Comparison of ENCODE assay signal across 13 cellular contexts in genomic region chr10:124378271-124378670, GRCh38. TPM values are rescaled to one million over a fixed set of nuclear protein-coding genes. Genes with fewer than 3 reads are reported as not detected.
A peak's percentile ranks its signal among the peaks of the same experiment; 100 is the strongest.
DNase-seq lines count a peak whose midpoint lies in the region; FAIRE-seq and TF ChIP-seq lines count a peak whose summit lies in the region.
"Had no signal": no experiment of that assay in that cellular context is flagged by ENCODE, and none has a peak within 500 bp of the region (broad histone marks: within the 10 kb centered on the region; RNA-seq: fewer than 3 reads in every experiment).

No MANE protein-coding gene starts in this region.

- no peak overlapping the region for H3K4ac ChIP-seq in neuronal stem cell (ENCODE audit: low read length)

- H3K9ac ChIP-seq in KMS-11 (no peak overlapping the region), neuronal stem cell (ENCODE audit: low read depth, low read length, poor library complexity) (no peak overlapping the region)

- no peak overlapping the region for H4K91ac ChIP-seq in neuronal stem cell (ENCODE audit: low read depth, low read length, poor library complexity)

- H3K14ac ChIP-seq in neuronal stem cell (ENCODE audit: low read length): peak overlapping the region; percentile 47

- H3K9me3 ChIP-seq in ascending aorta (no peaks in the 10 kb centered on the region), neuronal stem cell (replicated peaks in 1 of 2; ENCODE audit: control insufficient read depth in 2 of 2, insufficient read depth in 1 of 2, low read depth in 1 of 2, low read length in 2 of 2) (no peaks in the 10 kb centered on the region)
- H3K9me3 ChIP-seq: Caco-2 had no signal

- peak; percentile 30 for DNase-seq in activated effector memory CD4-positive, alpha-beta T cell treated with anti-CD3 and anti-CD28 coated beads, Interleukin-2, amount 50 U/mL, for 16 hours
- DNase-seq in activated effector memory CD4-positive, alpha-beta T cell treated with Interleukin-2 at 50 U/mL for 16 hours: no peak
- DNase-seq in ascending aorta (ENCODE audit: low spot score in 2 of 2) (no peak), neuronal stem cell (ENCODE audit: low spot score) (no peak), HTR-8/SVneo (ENCODE audit: insufficient read length, low spot score) (no peak)
- no peak for DNase-seq in activated CD4-positive, CD25-positive, alpha-beta regulatory T cell treated with anti-CD3 and anti-CD28 coated beads, Interleukin-2, amount 50 U/mL, for 72 hours
- DNase-seq in activated CD4-positive, alpha-beta memory T cell treated with anti-CD3 and anti-CD28 coated beads, Interleukin-2, amount 10 ng/mL, durations not matched to agents 7 days and 5 days: no peak
- DNase-seq: CD8-positive, alpha-beta memory T cell; GF-D8 had no signal

- no peaks in the 10 kb centered on the region for H4K20me1 ChIP-seq in KMS-11 (ENCODE audit: insufficient read depth)

- H2BK5ac ChIP-seq in neuronal stem cell (ENCODE audit: low read length): no peak overlapping the region

- no peaks in the 10 kb centered on the region for H3K79me1 ChIP-seq in neuronal stem cell (ENCODE audit: low read depth, low read length)

- no peak overlapping the region for H2BK15ac ChIP-seq in neuronal stem cell (ENCODE audit: low read length)

- no peaks in the 10 kb centered on the region for H3K4me1 Mint-ChIP-seq in activated CD4-positive, alpha-beta memory T cell treated with anti-CD3 and anti-CD28 coated beads, Interleukin-2, amount 10 ng/mL, durations not matched to agents 7 days and 5 days
- H3K4me1 Mint-ChIP-seq: CD8-positive, alpha-beta memory T cell had no signal

- no peak for FAIRE-seq in HTR-8/SVneo (lab: Jason Lieb, UNC)

- H3K36me3 Mint-ChIP-seq in activated CD4-positive, alpha-beta memory T cell treated with anti-CD3 and anti-CD28 coated beads, Interleukin-2, amount 10 ng/mL, durations not matched to agents 7 days and 5 days (ENCODE audit: low read depth): no peaks in the 10 kb centered on the region
- H3K36me3 Mint-ChIP-seq: CD8-positive, alpha-beta memory T cell had no signal

- no peak overlapping the region for H4K8ac ChIP-seq in neuronal stem cell (ENCODE audit: low read depth, low read length)

- no peak overlapping the region for H3K27ac Mint-ChIP-seq in activated CD4-positive, alpha-beta memory T cell treated with anti-CD3 and anti-CD28 coated beads, Interleukin-2, amount 10 ng/mL, durations not matched to agents 7 days and 5 days
- H3K27ac Mint-ChIP-seq: CD14-positive monocyte; CD8-positive, alpha-beta memory T cell had no signal

- no peak overlapping the region for H2BK12ac ChIP-seq in neuronal stem cell (ENCODE audit: low read length)

- no peak overlapping the region for H2AK5ac ChIP-seq in neuronal stem cell (ENCODE audit: low read depth, low read length)

- no peaks in the 10 kb centered on the region for H3K36me3 ChIP-seq in KMS-11 (ENCODE audit: insufficient read depth)
- no peaks in the 10 kb centered on the region for H3K36me3 ChIP-seq in ascending aorta
- no peaks in the 10 kb centered on the region for H3K36me3 ChIP-seq in neuronal stem cell (replicated peaks in 1 of 2; ENCODE audit: control insufficient read depth in 2 of 2, insufficient read depth in 2 of 2, low read length in 2 of 2)

- H3K27ac ChIP-seq in KMS-11 (peak overlapping the region; percentile 75), ascending aorta (peak overlapping the region; percentile 25 to 45), neuronal stem cell (replicated peaks; ENCODE audit: low read length) (no peak overlapping the region)
- H3K27ac ChIP-seq: 22Rv1 had no signal

- no peak overlapping the region for H2BK120ac ChIP-seq in neuronal stem cell (ENCODE audit: low read depth, low read length)

- H3K4me3 ChIP-seq in KMS-11 (IDR thresholded peaks at IDR 0.05; ENCODE audit: insufficient read depth, low read depth, low read length): no peak overlapping the region
- no peak overlapping the region for H3K4me3 ChIP-seq in ascending aorta
- H3K4me3 ChIP-seq in neuronal stem cell (ENCODE audit: low read length in 2 of 2): no peak overlapping the region

- peaks cover 27% of the 10 kb centered on the region for H3K4me1 ChIP-seq in KMS-11 (ENCODE audit: low read depth, poor library complexity, severe bottlenecking)
- H3K4me1 ChIP-seq in ascending aorta: peaks cover 0 to 6% of the 10 kb centered on the region in 2 donors
- peaks cover 0 to 5% of the 10 kb centered on the region in 2 donors for H3K4me1 ChIP-seq in neuronal stem cell (ENCODE audit: control insufficient read depth in 2 of 2, insufficient read depth in 1 of 2, low read depth in 1 of 2, low read length in 2 of 2)
- H3K4me1 ChIP-seq: Caco-2 had no signal

- WGBS in neuronal stem cell (ENCODE audit: extremely low coverage in 2 of 2, insufficient read length in 2 of 2, insufficient replicate concordance in 1 of 2), 2 donors: no CpG with 5 or more reads among the region's 7 CpGs

- peaks cover 32% of the 10 kb centered on the region for H3K27me3 Mint-ChIP-seq in activated CD4-positive, alpha-beta memory T cell treated with anti-CD3 and anti-CD28 coated beads, Interleukin-2, amount 10 ng/mL, durations not matched to agents 7 days and 5 days

- no peak for TF ChIP-seq CTCF in KMS-11 (conservative IDR thresholded peaks at IDR 0.05; ENCODE audit: low read depth, low read length)
- TF ChIP-seq CTCF in ascending aorta (IDR thresholded peaks at IDR 0.05): no peak

- intact Hi-C loops in ascending aorta (cut with DNase I): no loop called here

- H3K23ac ChIP-seq in neuronal stem cell (ENCODE audit: low read depth, low read length, poor library complexity): no peak overlapping the region

- H3K79me2 ChIP-seq in KMS-11 (ENCODE audit: insufficient read depth, low read depth): no peaks in the 10 kb centered on the region

- H3K27me3 ChIP-seq in KMS-11 (ENCODE audit: insufficient read depth, low read depth) (no peaks in the 10 kb centered on the region), ascending aorta (no peaks in the 10 kb centered on the region), neuronal stem cell (ENCODE audit: control insufficient read depth in 3 of 3, insufficient read depth in 3 of 3, low read depth in 1 of 3, low read length in 3 of 3) (peaks cover 0 to 32% (median 3%) of the 10 kb centered on the region in 3 experiments)

- H3K9me3 Mint-ChIP-seq in activated CD4-positive, alpha-beta memory T cell treated with anti-CD3 and anti-CD28 coated beads, Interleukin-2, amount 10 ng/mL, durations not matched to agents 7 days and 5 days: no peaks in the 10 kb centered on the region
- H3K9me3 Mint-ChIP-seq: CD8-positive, alpha-beta memory T cell had no signal

- no peak overlapping the region for H3K4me2 ChIP-seq in KMS-11
- no peak overlapping the region for H3K4me2 ChIP-seq in neuronal stem cell (ENCODE audit: insufficient read depth, low read length, poor library complexity, severe bottlenecking)

- H2AFZ ChIP-seq in KMS-11 (ENCODE audit: low read depth): no peak overlapping the region
- no peak overlapping the region for H2AFZ ChIP-seq in neuronal stem cell (ENCODE audit: low read length)

- POLR2A ChIA-PET in activated CD4-positive, alpha-beta memory T cell treated with anti-CD3 and anti-CD28 coated beads, Interleukin-2, amount 10 ng/mL, durations not matched to agents 7 days and 5 days (lab: Charles Lee): no interaction called here

- CTCF ChIA-PET in activated CD4-positive, alpha-beta memory T cell treated with anti-CD3 and anti-CD28 coated beads, Interleukin-2, amount 10 ng/mL, durations not matched to agents 7 days and 5 days (lab: Charles Lee): interaction anchor here (1.3 kb wide), 1 partner anchor 11 kb away, joined by 4 read pairs; no protein-coding TSS in a partner anchor

- H3K4me3 Mint-ChIP-seq in activated CD4-positive, alpha-beta memory T cell treated with anti-CD3 and anti-CD28 coated beads, Interleukin-2, amount 10 ng/mL, durations not matched to agents 7 days and 5 days: no peak overlapping the region
- H3K4me3 Mint-ChIP-seq: CD8-positive, alpha-beta memory T cell had no signal

- H3K18ac ChIP-seq in neuronal stem cell (ENCODE audit: low read length): no peak overlapping the region

RNA-seq across cellular contexts. Expression of gene OAT, which starts 40.5 kb away (rescaled TPM):
- 48.2 TPM for total RNA-seq in ascending aorta
- polyA plus RNA-seq in neuronal stem cell (2013, experiment 1 of 2): 26.5 TPM
- 25.8 TPM for polyA plus RNA-seq in neuronal stem cell (2013, experiment 2 of 2)
- total RNA-seq in activated CD4-positive, alpha-beta memory T cell treated with anti-CD3 and anti-CD28 coated beads, Interleukin-2, amount 10 ng/mL, durations not matched to agents 7 days and 5 days: 10 to 100 TPM; 20.7 to 21.3 TPM
